ENCODE assay signal across 14 cellular contexts in genomic region chr16:65068151-65068740, GRCh38. TPM values are rescaled to one million over a fixed set of nuclear protein-coding genes. Genes with fewer than 3 reads are reported as not detected.
DNase-seq lines count a peak whose midpoint lies in the region; ATAC-seq and TF ChIP-seq lines count a peak whose summit lies in the region.
"Had no signal": no experiment of that assay in that cellular context is flagged by ENCODE, and none has a peak within 500 bp of the region (broad histone marks: within the 10 kb centered on the region; RNA-seq: fewer than 3 reads in every experiment).

No MANE protein-coding gene starts in this region.

- peak; percentile 75 for ATAC-seq in GM23338
- ATAC-seq in T-cell (replicated peaks in 1 of 4) = no peak
- ATAC-seq in HG03378 (IDR thresholded peaks at IDR 0.05; ENCODE audit: unreplicated experiment) = no peak
- ATAC-seq: activated T-cell treated with anti-CD3 and anti-CD28 coated beads, Interleukin-2, amount 50 U/mL, for 4 hours; HCT116 had no signal

- POLR2A ChIA-PET in T-cell (lab: Charles Lee) = no interaction called here

- no peaks in the 10 kb centered on the region for H3K9me3 ChIP-seq in WERI-Rb-1 (ENCODE audit: severe bottlenecking)
- no peaks in the 10 kb centered on the region for H3K9me3 ChIP-seq in tibial artery
- H3K9me3 ChIP-seq: ascending aorta had no signal

- CTCF ChIA-PET in T-cell (lab: Charles Lee) = no interaction called here

- no peak overlapping the region for H3K4me2 ChIP-seq in GM23338

- H2AFZ ChIP-seq in GM23338 = no peak overlapping the region

- H3K9me3 Mint-ChIP-seq in GM23338 (no peaks in the 10 kb centered on the region; the same call in 2 of the 3 replicates), T-cell (peaks cover 9 to 18% (median 10%) of the 10 kb centered on the region in 3 donors)

- peak overlapping the region; percentile 22 for H3K27ac Mint-ChIP-seq in GM23338
- H3K27ac Mint-ChIP-seq in T-cell = no peak overlapping the region

- DNase-seq in GM23338 (ENCODE audit: low spot score) (peak; percentile 57), WERI-Rb-1 (no peak), fibroblast of the aortic adventitia (ENCODE audit: low read depth) (peak; percentile 74), skeletal muscle cell (ENCODE audit: low read depth) (peak; percentile 45), tibial artery (no peak), T-cell (no peak)
- DNase-seq: activated T-cell treated with anti-CD3 and anti-CD28 coated beads, Interleukin-2, amount 50 U/mL, for 4 hours; NCI-H1105 treated with DMSO at 0.1 percent for 48 hours; retina had no signal

- H3K27me3 Mint-ChIP-seq in GM23338 (ENCODE audit: insufficient read depth, low read depth, poor library complexity) (no peaks in the 10 kb centered on the region), T-cell (no peaks in the 10 kb centered on the region)

- no peak overlapping the region for H3K4me3 Mint-ChIP-seq in GM23338
- no peak overlapping the region for H3K4me3 Mint-ChIP-seq in T-cell
- H3K4me3 Mint-ChIP-seq: activated T-cell treated with anti-CD3 and anti-CD28 coated beads, Interleukin-2, amount 50 U/mL, for 4 hours had no signal

- H3K4me1 ChIP-seq in GM23338 (ENCODE audit: insufficient read depth) (0 out of 2 replicates have a peak, but pooled peaks cover 5% of the 10 kb centered on the region), tibial artery (peaks cover 0 to 37% (median 24%) of the 10 kb centered on the region in 4 donors)

- H3K36me3 Mint-ChIP-seq in GM23338 (ENCODE audit: low read depth) (no peaks in the 10 kb centered on the region), T-cell (no peaks in the 10 kb centered on the region)

- no peaks in the 10 kb centered on the region for H3K36me3 ChIP-seq in GM23338 (ENCODE audit: insufficient read depth)
- H3K36me3 ChIP-seq in WERI-Rb-1 = no peaks in the 10 kb centered on the region
- H3K36me3 ChIP-seq in tibial artery = no peaks in the 10 kb centered on the region
- H3K36me3 ChIP-seq: ascending aorta had no signal

- TF ChIP-seq CTCF in GM23338 (conservative IDR thresholded peaks at IDR 0.05; ENCODE audit: low read depth in 2 of 2) (peak; percentile 18 to 41; a peak in 3 of 4 replicates), WERI-Rb-1 (IDR thresholded peaks at IDR 0.05; ENCODE audit: low read depth, low read length) (0 out of 2 replicates have a peak, but pooled peaks have one; percentile 7), fibroblast of the aortic adventitia (IDR thresholded peaks at IDR 0.05; ENCODE audit: insufficient read depth, low read length) (no peak), tibial artery (IDR thresholded peaks at IDR 0.05) (no peak)

- peaks cover 16% of the 10 kb centered on the region for H3K4me1 Mint-ChIP-seq in GM23338
- H3K4me1 Mint-ChIP-seq in T-cell = no peaks in the 10 kb centered on the region

- no peaks in the 10 kb centered on the region for H3K79me2 ChIP-seq in GM23338 (replicated peaks; ENCODE audit: insufficient read depth)

- intact Hi-C loops in tibial artery (cut with DNase I; ENCODE audit: low total_unique reads) = no loop called here

- H3K27me3 ChIP-seq in GM23338 (ENCODE audit: insufficient read depth) = no peaks in the 10 kb centered on the region
- H3K27me3 ChIP-seq in WERI-Rb-1 (ENCODE audit: insufficient read depth, low read depth, severe bottlenecking) = no peaks in the 10 kb centered on the region
- H3K27me3 ChIP-seq in tibial artery = no peaks in the 10 kb centered on the region
- H3K27me3 ChIP-seq: ascending aorta had no signal

- no peak overlapping the region for H3K4me3 ChIP-seq in GM23338
- H3K4me3 ChIP-seq in WERI-Rb-1 (ENCODE audit: low read depth, low read length) = no peak overlapping the region
- H3K4me3 ChIP-seq in fibroblast of the aortic adventitia (ENCODE audit: low read depth, low read length) = no peak overlapping the region
- no peak overlapping the region for H3K4me3 ChIP-seq in skeletal muscle cell (ENCODE audit: low read depth, low read length)
- H3K4me3 ChIP-seq in tibial artery = no peak overlapping the region
- H3K4me3 ChIP-seq: ascending aorta had no signal

- H3F3A ChIP-seq in GM23338 (replicated peaks; ENCODE audit: low read depth) = no peaks in the 10 kb centered on the region

- no peaks in the 10 kb centered on the region for H4K20me1 ChIP-seq in GM23338 (replicated peaks; ENCODE audit: insufficient read depth)

- H3K9me2 ChIP-seq in GM23338 (ENCODE audit: insufficient read depth) = no peaks in the 10 kb centered on the region

- H3K27ac ChIP-seq in GM23338 (ENCODE audit: low read depth) (no peak overlapping the region), WERI-Rb-1 (no peak overlapping the region), tibial artery (no peak overlapping the region)
- H3K27ac ChIP-seq: ascending aorta, epithelial cell of prostate had no signal

TF ChIP-seq in GM23338, 12 proteins besides CTCF, POLR2A, EP300 and RAD21:
- TF ChIP-seq ZNF331 (CRISPR knock-in tag; IDR thresholded peaks at IDR 0.05; ENCODE audit: low read depth) = no peak
- TF ChIP-seq ZNF462 (CRISPR knock-in tag; IDR thresholded peaks at IDR 0.05) = no peak
- no peak for TF ChIP-seq CREB1 (CRISPR knock-in tag; IDR thresholded peaks at IDR 0.05; ENCODE audit: low read depth)
TF ChIP-seq in GM23338: peak in this region for 0.

RNA-seq across cellular contexts. Expression of gene CDH11, which starts 53.6 kb away (rescaled TPM):
- 8.9 and 19.6 TPM in 2 replicates for total RNA-seq in GM23338 (2014; rRNA removed; shearing (Covaris generic))
- 1.4 and 3.5 TPM in 2 replicates for polyA plus RNA-seq in GM23338 (2016; fragmentation: Nextera tagmentation; extraction: Ambion mirVana)
- total RNA-seq in fibroblast of the aortic adventitia (ENCODE audit: low replicate concordance) (397 and 695 TPM in 2 replicates), T-cell (1 to 10 TPM in 1 of 5 donors, under 1 TPM in 2, not detected in 2; 0.10 to 1.1 (median 0.53) TPM)
- total RNA-seq: SK-MEL-5 had no signal

Comparison
In these comparisons a context has a peak if more than half of its experiments do, and no peak if none do; other contexts are left out.
1. DNase-seq: peak in GM23338 (single experiment), fibroblast of the aortic adventitia (single experiment) and skeletal muscle cell (single experiment); none in WERI-Rb-1 (single experiment), tibial artery (0 of 2) and T-cell (0 of 34).
2. CTCF ChIP-seq: peak in GM23338 (2 of 2) and WERI-Rb-1 (single experiment); none in fibroblast of the aortic adventitia (single experiment) and tibial artery (0 of 2).
3. RNA of gene CDH11, which starts 53.6 kb away (total RNA-seq): 397 to 695 TPM in fibroblast of the aortic adventitia; 8.9 to 19.6 TPM in GM23338 and 0.10 to 1.1 TPM in T-cell; every median in the first group is over 10 times any median in the second.